In the genomic region with DNA sequence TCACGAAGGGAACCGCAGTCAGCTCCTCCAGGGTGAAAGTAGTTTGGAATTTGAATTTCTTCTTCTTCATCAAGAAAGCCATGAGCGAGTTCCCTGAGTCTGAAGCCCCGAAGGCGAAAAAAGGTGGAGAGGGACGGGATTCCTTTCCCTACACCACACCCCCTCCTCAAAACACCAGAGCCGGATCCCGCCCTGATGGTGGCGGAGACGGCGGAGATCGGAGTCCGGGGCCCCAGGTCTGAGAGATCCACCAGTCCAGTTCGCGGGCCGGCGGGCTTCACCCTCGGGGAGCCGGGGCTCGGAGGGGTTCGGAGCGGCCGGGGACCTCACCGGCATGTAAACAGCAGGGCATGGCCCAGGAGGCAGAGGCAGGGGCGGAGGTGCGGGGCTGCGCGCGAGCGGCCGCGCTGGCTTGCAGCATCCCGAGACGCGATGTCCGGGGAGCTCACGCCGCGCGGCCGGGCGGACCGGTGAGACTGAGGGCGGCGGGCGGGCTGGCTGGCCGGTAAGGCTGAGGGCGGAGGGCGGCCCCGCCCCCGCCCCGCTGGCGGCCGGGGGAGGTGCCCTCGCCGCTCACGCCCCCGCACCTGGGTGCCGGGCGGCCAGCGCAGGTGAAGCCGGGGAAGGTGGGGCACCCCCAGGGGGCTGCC, we compare ENCODE assay signal across 8 cellular contexts. TPM values are rescaled to one million over a fixed set of nuclear protein-coding genes. Genes with fewer than 3 reads are reported as not detected.
DNase-seq lines count a peak whose midpoint lies in the region; ATAC-seq, FAIRE-seq and TF ChIP-seq lines count a peak whose summit lies in the region.
"Had no signal": no experiment of that assay in that cellular context is flagged by ENCODE, and none has a peak within 500 bp of the region (broad histone marks: within the 10 kb centered on the region; RNA-seq: fewer than 3 reads in every experiment).

No MANE protein-coding gene starts in this region.

- peak overlapping the region; percentile 44 for H2AK5ac ChIP-seq in trophoblast cell (ENCODE audit: low read length)

- H3K79me2 ChIP-seq in MM.1S (ENCODE audit: low read length), result peaks cover 56% of the 10 kb centered on the region
- peaks cover 51% of the 10 kb centered on the region for H3K79me2 ChIP-seq in trophoblast cell (ENCODE audit: control insufficient read depth, insufficient read depth, low read length, poor library complexity)

- no peak overlapping the region for H4K12ac ChIP-seq in trophoblast cell (ENCODE audit: low read depth, low read length)

- peak overlapping the region; percentile 85 for H3K4me2 ChIP-seq in MM.1S (ENCODE audit: low read depth, low read length)
- H3K4me2 ChIP-seq in trophoblast cell (ENCODE audit: low read length), result peak overlapping the region; percentile 86

- H2BK120ac ChIP-seq in trophoblast cell (ENCODE audit: insufficient read depth, low read length, poor library complexity), result peak overlapping the region; percentile 16

- H4K20me1 ChIP-seq in MM.1S (ENCODE audit: insufficient read depth, low read length), result 0 out of 2 replicates have a peak, but pooled peaks cover 3% of the 10 kb centered on the region

- H3K4me1 ChIP-seq in MM.1S (ENCODE audit: low read length) (peaks cover 28% of the 10 kb centered on the region), foreskin keratinocyte (peaks cover 3% of the 10 kb centered on the region), trophoblast cell (ENCODE audit: control insufficient read depth in 1 of 2, insufficient read depth in 2 of 2, low read length in 2 of 2) (peaks cover 26 to 37% of the 10 kb centered on the region in 2 experiments)

- peak overlapping the region; percentile 81 for H3K18ac ChIP-seq in trophoblast cell (ENCODE audit: low read length)

- H4K91ac ChIP-seq in trophoblast cell (ENCODE audit: low read depth, low read length), result peak overlapping the region; percentile 36

- H3F3A ChIP-seq in MM.1S (ENCODE audit: insufficient read depth, low read length), result peaks cover 19% of the 10 kb centered on the region

- DNase-seq in H54 (ENCODE audit: insufficient read length, low spot score) (no peak), MM.1S (peak; percentile 67), foreskin keratinocyte (peak in 1 of 2 donors; percentile 22), trophoblast cell (peak; percentile 55 to 58), SHP77 (lab: John Stamatoyannopoulos, UW) (no peak)
- peak; percentile 45 for DNase-seq in activated T-helper 9 cell treated with anti-CD3 and anti-CD28 coated beads, Interleukin-2, amount 50 U/mL, for 16 hours (ENCODE audit: low read depth)

- peak; percentile 32 for ATAC-seq in GM18502 (IDR thresholded peaks at IDR 0.05; ENCODE audit: poor library complexity, unreplicated experiment)
- peak; percentile 38 for ATAC-seq in foreskin keratinocyte

- H2AFZ ChIP-seq in MM.1S (ENCODE audit: low read length), result peak overlapping the region; percentile 7; the same call in 1 of the 2 replicates
- peak overlapping the region; percentile 50 for H2AFZ ChIP-seq in trophoblast cell (ENCODE audit: insufficient read depth, low read length, poor library complexity)

- H3K9ac ChIP-seq in MM.1S (ENCODE audit: low read length) (peak overlapping the region; percentile 61), trophoblast cell (ENCODE audit: low read length) (peak overlapping the region; percentile 71)

- TF ChIP-seq CTCF in MM.1S (IDR thresholded peaks at IDR 0.05; ENCODE audit: low read length) (no peak), foreskin keratinocyte (conservative IDR thresholded peaks at IDR 0.05) (no peak)

- no peaks in the 10 kb centered on the region for H3K9me2 ChIP-seq in MM.1S (replicated peaks; ENCODE audit: insufficient read depth, low read length)

- FAIRE-seq in H54 (lab: Jason Lieb, UNC), result no peak
- FAIRE-seq: endometrium had no signal

- H3K79me1 ChIP-seq in trophoblast cell (ENCODE audit: low read length), result peaks cover 19% of the 10 kb centered on the region

- H3K4me3 ChIP-seq in MM.1S (ENCODE audit: low read length), result peak overlapping the region; percentile 77
- peak overlapping the region; percentile 85 for H3K4me3 ChIP-seq in trophoblast cell (ENCODE audit: low read depth, low read length)

- H3K14ac ChIP-seq in trophoblast cell (ENCODE audit: low read length), result peak overlapping the region; percentile 80

- H3K9me3 ChIP-seq in MM.1S (replicated peaks; ENCODE audit: insufficient read depth, low read length), result no peaks in the 10 kb centered on the region
- H3K9me3 ChIP-seq in trophoblast cell (ENCODE audit: insufficient read depth, low read depth, low read length), result no peaks in the 10 kb centered on the region

- H3K27ac ChIP-seq in MM.1S (ENCODE audit: low read length) (peak overlapping the region; percentile 66; the same call in 1 of the 2 replicates), foreskin keratinocyte (no peak overlapping the region), trophoblast cell (ENCODE audit: low read depth, low read length) (peak overlapping the region; percentile 91)

- H3K36me3 ChIP-seq in MM.1S (replicated peaks; ENCODE audit: insufficient read depth, low read length) (no peaks in the 10 kb centered on the region), trophoblast cell (ENCODE audit: control insufficient read depth in 1 of 2, insufficient read depth in 2 of 2, low read length in 2 of 2) (peaks cover 2 to 8% of the 10 kb centered on the region in 2 experiments)

- TF ChIP-seq POLR2A in H54 (IDR thresholded peaks at IDR 0.05; ENCODE audit: low read depth, low read length), result 0 out of 2 replicates have a peak, but pooled peaks have one; percentile 36

- H3K27me3 ChIP-seq in MM.1S (replicated peaks; ENCODE audit: insufficient read depth, low read length) (no peaks in the 10 kb centered on the region), foreskin keratinocyte (no peaks in the 10 kb centered on the region), trophoblast cell (ENCODE audit: insufficient read depth, low read length) (no peaks in the 10 kb centered on the region)

- no peak overlapping the region for H2BK12ac ChIP-seq in trophoblast cell (ENCODE audit: low read length)

- H4K8ac ChIP-seq in trophoblast cell (ENCODE audit: low read depth, low read length), result peak overlapping the region; percentile 70

- H2BK5ac ChIP-seq in trophoblast cell (ENCODE audit: low read depth, low read length, poor library complexity), result peak overlapping the region; percentile 76

- no CpG with 5 or more reads among the region's 62 CpGs for WGBS in trophoblast cell (ENCODE audit: extremely low coverage, insufficient coverage, insufficient read length)

- H3K4ac ChIP-seq in trophoblast cell (ENCODE audit: low read depth, low read length), result peak overlapping the region; percentile 77

- H3K23ac ChIP-seq in trophoblast cell (ENCODE audit: low read length), result no peak overlapping the region

RNA-seq across cellular contexts. Expression of gene EEIG1, which starts 0.6 kb away (rescaled TPM):
- total RNA-seq in foreskin keratinocyte, result 4.1 and 6.1 TPM in 2 replicates
- polyA plus RNA-seq in foreskin keratinocyte, result 4.0 and 5.6 TPM in 2 replicates
- 131 and 139 TPM in 2 replicates for polyA plus RNA-seq in trophoblast cell (2013)

RNA-seq across cellular contexts. Expression of gene DPM2, which starts 42.5 kb away (rescaled TPM):
- total RNA-seq in foreskin keratinocyte, result 32.5 and 33.4 TPM in 2 replicates
- 61.0 and 65.8 TPM in 2 replicates for polyA plus RNA-seq in foreskin keratinocyte
- polyA plus RNA-seq in trophoblast cell (2013), result 27.7 and 31.0 TPM in 2 replicates

RNA-seq across cellular contexts. Expression of gene PIP5KL1, which starts 49.6 kb away (rescaled TPM):
- total RNA-seq in foreskin keratinocyte, result 4.7 and 6.3 TPM in 2 replicates
- polyA plus RNA-seq in foreskin keratinocyte, result 4.8 and 7.9 TPM in 2 replicates
- 2.9 and 3.3 TPM in 2 replicates for polyA plus RNA-seq in trophoblast cell (2013)

Comparison
In these comparisons a context has a peak if more than half of its experiments do, and no peak if none do; other contexts are left out.
1. DNase-seq: peak in MM.1S (single experiment), activated T-helper 9 cell treated with anti-CD3 and anti-CD28 coated beads, Interleukin-2, amount 50 U/mL, for 16 hours (single experiment) and trophoblast cell (2 of 2); none in H54 (single experiment) and SHP77 (0 of 2).